ENCODE assay signal across 18 cellular contexts in genomic region chr10:15518256-15518655, GRCh38.
DNase-seq lines count a peak whose midpoint lies in the region; ATAC-seq and TF ChIP-seq lines count a peak whose summit lies in the region.
"Had no signal": no experiment of that assay in that cellular context is flagged by ENCODE, and none has a peak within 500 bp of the region (broad histone marks: within the 10 kb centered on the region; RNA-seq: fewer than 3 reads in every experiment).

No MANE protein-coding gene starts in this region.

- H3K4me2 ChIP-seq in GM23248 (ENCODE audit: unreplicated experiment), result no peak overlapping the region

- no peak overlapping the region for H2AFZ ChIP-seq in GM23248

- peaks cover 21% of the 10 kb centered on the region for H3K4me1 ChIP-seq in GM23248 (ENCODE audit: insufficient read depth)

- H3K9me2 ChIP-seq in GM23248 (ENCODE audit: insufficient read depth), result no peaks in the 10 kb centered on the region

- peak; percentile 82 for DNase-seq in GM23248
- peak; percentile 93 for DNase-seq in RPMI7951 (ENCODE audit: low read depth)
- peak; percentile 55 for DNase-seq in choroid plexus epithelial cell (ENCODE audit: low read depth)
- no peak for DNase-seq in amygdala (lab: John Stamatoyannopoulos, UW)
- no peak for DNase-seq in NOMO-1 treated with DMSO at 0.1 percent for 48 hours (lab: John Stamatoyannopoulos, UW; ENCODE audit: unreplicated experiment)
- DNase-seq in sciatic nerve (ENCODE audit: low spot score), result no peak
- no peak for DNase-seq in GM10266 (ENCODE audit: extremely low spot score)
- DNase-seq: activated naive CD4-positive, alpha-beta T cell; activated T-cell treated with anti-CD3 and anti-CD28 coated beads for 4 hours; C1 segment of cervical spinal cord; DMS 273 treated with DMSO at 0.1 percent for 48 hours; NCI-H1105 treated with DMSO at 0.1 percent for 48 hours; NCI-H2107; NCI-H524 treated with DMSO at 0.1 percent for 48 hours; nephron progenitor cell; SIG-M5; stimulated activated CD4-positive, alpha-beta T cell treated with anti-CD3 and anti-CD28 coated beads, Interleukin-2, amount 100 ng/mL, for 24 hours had no signal

- no peak overlapping the region for H3K27ac ChIP-seq in GM23248

- H3K9me3 ChIP-seq in GM23248 (ENCODE audit: low read depth), result no peaks in the 10 kb centered on the region

- no peaks in the 10 kb centered on the region for H4K20me1 ChIP-seq in GM23248 (ENCODE audit: insufficient read depth)

- TF ChIP-seq CTCF in choroid plexus epithelial cell (conservative IDR thresholded peaks at IDR 0.05; ENCODE audit: low read depth, low read length) (no peak), GM10266 (IDR thresholded peaks at IDR 0.05; ENCODE audit: control insufficient read depth, insufficient read depth, low read depth, missing control alignments) (no peak)

- H3K27me3 ChIP-seq in GM23248 (replicated peaks; ENCODE audit: insufficient read depth), result no peaks in the 10 kb centered on the region

- no peaks in the 10 kb centered on the region for H3K79me2 ChIP-seq in GM23248 (ENCODE audit: insufficient read depth)

- 24% methylated on average over 4 of the region's 4 CpGs for WGBS in GM23248 (ENCODE audit: low coverage in 1 of 2, low lambda C conversion rate in 2 of 2, missing lambda C conversion rate in 2 of 2), 2 experiments

- in situ Hi-C loops in GM23248 (cut with MboI), result no loop called here

- H3K4me3 ChIP-seq in GM23248, result no peak overlapping the region
- H3K4me3 ChIP-seq in choroid plexus epithelial cell (ENCODE audit: low read depth, low read length), result no peak overlapping the region

- H3F3A ChIP-seq in GM23248 (ENCODE audit: insufficient read depth), result peaks cover 7% of the 10 kb centered on the region; the same call in 1 of the 2 replicates

- H3K36me3 ChIP-seq in GM23248 (ENCODE audit: low read depth), result no peaks in the 10 kb centered on the region

- no peak for ATAC-seq in sciatic nerve
- ATAC-seq: left lobe of liver had no signal

- H3K9ac ChIP-seq in GM23248, result no peak overlapping the region

- intact Hi-C loops in sciatic nerve (cut with DNase I), result no loop called here

Comparison
In these comparisons a context has a peak if more than half of its experiments do, and no peak if none do; other contexts are left out.
1. DNase-seq: peak in GM23248 (single experiment), RPMI7951 (single experiment) and choroid plexus epithelial cell (single experiment); none in amygdala (0 of 56), NOMO-1 treated with DMSO at 0.1 percent for 48 hours (single experiment), sciatic nerve (single experiment) and GM10266 (single experiment).